34 cellular contexts compared by ENCODE assay signal in genomic region chr5:42617411-42617810, GRCh38.
"Had no signal": no experiment of that assay in that cellular context is flagged by ENCODE, and none has a peak within 500 bp of the region (broad histone marks: within the 10 kb centered on the region; RNA-seq: fewer than 3 reads in every experiment).

No MANE protein-coding gene starts in this region.

- DNase-seq: activated B cell treated with CpG ODN at 0.5 μM for 24 hours; activated CD4-positive, alpha-beta memory T cell treated with anti-CD3 and anti-CD28 coated beads for 36 hours; activated CD4-positive, alpha-beta T cell treated with anti-CD3 and anti-CD28 coated beads for 4 hours; activated CD4-positive, alpha-beta T cell treated with anti-CD3 and anti-CD28 coated beads, Interleukin-2, amount 10 ng/mL, durations not matched to agents 24 days and 14 days; activated CD4-positive, alpha-beta T cell treated with anti-CD3 and anti-CD28 coated beads, Interleukin-2, amount 50 U/mL, for 1 hour; activated CD4-positive, alpha-beta T cell treated with anti-CD3 and anti-CD28 coated beads, Interleukin-2, amount 50 U/mL, for 4 hours; activated CD4-positive, CD25-positive, alpha-beta regulatory T cell treated with anti-CD3 and anti-CD28 coated beads, Interleukin-2, amount 50 U/mL, for 72 hours; activated CD8-positive, alpha-beta memory T cell treated with anti-CD3 and anti-CD28 coated beads, Interleukin-2, amount 50 U/mL, for 4 hours; activated CD8-positive, alpha-beta T cell treated with anti-CD3 and anti-CD28 coated beads for 36 hours; activated effector memory CD4-positive, alpha-beta T cell treated with anti-CD3 and anti-CD28 coated beads, Interleukin-2, amount 50 U/mL, for 16 hours; activated gamma-delta T cell treated with Interleukin-2 at 50 U/mL for 16 hours; activated naive CD4-positive, alpha-beta T cell; activated naive CD4-positive, alpha-beta T cell treated with anti-CD3 and anti-CD28 coated beads for 36 hours; activated naive CD4-positive, alpha-beta T cell treated with anti-CD3 and anti-CD28 coated beads, Interleukin-2, amount 50 U/mL, for 16 hours; activated naive CD8-positive, alpha-beta T cell treated with anti-CD3 and anti-CD28 coated beads for 36 hours; activated T-cell treated with anti-CD3 and anti-CD28 coated beads for 4 hours; activated T-cell treated with anti-CD3 and anti-CD28 coated beads, Interleukin-2, amount 50 U/mL, for 1 hour; activated T-cell treated with anti-CD3 and anti-CD28 coated beads, Interleukin-2, amount 50 U/mL, for 4 hours; activated T-cell treated with anti-CD3 and anti-CD28 coated beads, Interleukin-2, amount 50 U/mL, for 72 hours; adrenal gland; amniotic stem cell; aorta; body of pancreas; brain microvascular endothelial cell; central memory CD4-positive, alpha-beta T cell; T-helper 2 cell; T-helper 9 cell had no signal

- H3K9me3 Mint-ChIP-seq: activated B cell treated with CpG ODN at 0.5 μM for 24 hours; activated CD4-positive, alpha-beta memory T cell treated with anti-CD3 and anti-CD28 coated beads for 36 hours; activated CD4-positive, alpha-beta T cell treated with anti-CD3 and anti-CD28 coated beads, Interleukin-2, amount 10 ng/mL, durations not matched to agents 24 days and 14 days; activated CD8-positive, alpha-beta T cell treated with anti-CD3 and anti-CD28 coated beads for 36 hours; activated naive CD4-positive, alpha-beta T cell treated with anti-CD3 and anti-CD28 coated beads for 36 hours; activated naive CD4-positive, alpha-beta T cell treated with anti-CD3 and anti-CD28 coated beads, Interleukin-2, amount 50 U/mL, for 72 hours; activated naive CD8-positive, alpha-beta T cell treated with anti-CD3 and anti-CD28 coated beads for 36 hours; activated T-cell treated with anti-CD3 and anti-CD28 coated beads, Interleukin-2, amount 50 U/mL, for 4 hours; activated T-cell treated with anti-CD3 and anti-CD28 coated beads, Interleukin-2, amount 50 U/mL, for 72 hours; activated T-helper 1 cell treated with anti-CD3 and anti-CD28 coated beads, Interleukin-12 subunit alpha, Interleukin-12 subunit beta, Interleukin-2, Interleukin-4 antibody, amounts not matched to agents 30 ng/mL and 10 ng/mL and 1 ng/mL, durations not matched to agents 14 hours and 24 hours and 36 hours; activated T-helper 17 cell treated with anti-CD3 and anti-CD28 coated beads, Interleukin-2, amount 50 U/mL, for 72 hours; T-helper 1 cell treated with Interleukin-12 subunit alpha and Interleukin-12 subunit beta and Interleukin-4 antibody, amounts not matched to agents 30 μg/mL and 1 μg/mL, for 36 hours; T-helper 2 cell treated with Interferon-gamma antibody and Interleukin-4, amounts not matched to agents 5 μg/mL and 100 μg/mL, for 36 hours had no signal

- H3K27ac Mint-ChIP-seq: activated B cell treated with CpG ODN at 0.5 μM for 24 hours; activated CD4-positive, alpha-beta memory T cell treated with anti-CD3 and anti-CD28 coated beads for 36 hours; activated CD4-positive, alpha-beta T cell treated with anti-CD3 and anti-CD28 coated beads, Interleukin-2, amount 10 ng/mL, durations not matched to agents 24 days and 14 days; activated CD8-positive, alpha-beta T cell treated with anti-CD3 and anti-CD28 coated beads for 36 hours; activated naive CD4-positive, alpha-beta T cell treated with anti-CD3 and anti-CD28 coated beads for 36 hours; activated naive CD4-positive, alpha-beta T cell treated with anti-CD3 and anti-CD28 coated beads, Interleukin-2, amount 50 U/mL, for 72 hours; activated naive CD8-positive, alpha-beta T cell treated with anti-CD3 and anti-CD28 coated beads for 36 hours; activated T-cell treated with anti-CD3 and anti-CD28 coated beads, Interleukin-2, amount 50 U/mL, for 72 hours; activated T-helper 1 cell treated with anti-CD3 and anti-CD28 coated beads, Interleukin-12 subunit alpha, Interleukin-12 subunit beta, Interleukin-2, Interleukin-4 antibody, amounts not matched to agents 30 ng/mL and 10 ng/mL and 1 ng/mL, durations not matched to agents 14 hours and 24 hours and 36 hours; activated T-helper 17 cell treated with anti-CD3 and anti-CD28 coated beads, Interleukin-2, amount 50 U/mL, for 72 hours; T-helper 1 cell treated with Interleukin-12 subunit alpha and Interleukin-12 subunit beta and Interleukin-4 antibody, amounts not matched to agents 30 μg/mL and 1 μg/mL, for 36 hours; T-helper 2 cell treated with Interferon-gamma antibody and Interleukin-4, amounts not matched to agents 5 μg/mL and 100 μg/mL, for 36 hours had no signal

- H3K4me1 Mint-ChIP-seq: activated CD4-positive, alpha-beta T cell treated with anti-CD3 and anti-CD28 coated beads, Interleukin-2, amount 10 ng/mL, durations not matched to agents 24 days and 14 days; activated naive CD8-positive, alpha-beta T cell treated with anti-CD3 and anti-CD28 coated beads for 36 hours; activated T-helper 17 cell treated with anti-CD3 and anti-CD28 coated beads, Interleukin-2, amount 50 U/mL, for 72 hours had no signal

- H3K36me3 Mint-ChIP-seq: activated CD4-positive, alpha-beta memory T cell treated with anti-CD3 and anti-CD28 coated beads for 36 hours; activated naive CD4-positive, alpha-beta T cell treated with anti-CD3 and anti-CD28 coated beads, Interleukin-2, amount 50 U/mL, for 72 hours; activated naive CD8-positive, alpha-beta T cell treated with anti-CD3 and anti-CD28 coated beads for 36 hours had no signal

- ATAC-seq: activated CD8-positive, alpha-beta T cell treated with anti-CD3 and anti-CD28 coated beads for 36 hours; activated naive CD4-positive, alpha-beta T cell treated with anti-CD3 and anti-CD28 coated beads, Interleukin-2, amount 50 U/mL, for 72 hours; activated T-cell treated with anti-CD3 and anti-CD28 coated beads, Interleukin-2, amount 50 U/mL, for 4 hours; activated T-cell treated with anti-CD3 and anti-CD28 coated beads, Interleukin-2, amount 50 U/mL, for 72 hours; activated T-helper 17 cell treated with anti-CD3 and anti-CD28 coated beads, Interleukin-2, amount 50 U/mL, for 72 hours; body of pancreas had no signal

- H3K4me3 Mint-ChIP-seq: activated B cell treated with CpG ODN at 0.5 μM for 24 hours; activated CD4-positive, alpha-beta memory T cell treated with anti-CD3 and anti-CD28 coated beads for 36 hours; activated CD4-positive, alpha-beta T cell treated with anti-CD3 and anti-CD28 coated beads, Interleukin-2, amount 10 ng/mL, durations not matched to agents 24 days and 14 days; activated CD8-positive, alpha-beta T cell treated with anti-CD3 and anti-CD28 coated beads for 36 hours; activated naive CD4-positive, alpha-beta T cell treated with anti-CD3 and anti-CD28 coated beads for 36 hours; activated naive CD8-positive, alpha-beta T cell treated with anti-CD3 and anti-CD28 coated beads for 36 hours; activated T-cell treated with anti-CD3 and anti-CD28 coated beads, Interleukin-2, amount 50 U/mL, for 4 hours; activated T-cell treated with anti-CD3 and anti-CD28 coated beads, Interleukin-2, amount 50 U/mL, for 72 hours; activated T-helper 1 cell treated with anti-CD3 and anti-CD28 coated beads, Interleukin-12 subunit alpha, Interleukin-12 subunit beta, Interleukin-2, Interleukin-4 antibody, amounts not matched to agents 30 ng/mL and 10 ng/mL and 1 ng/mL, durations not matched to agents 14 hours and 24 hours and 36 hours; activated T-helper 17 cell treated with anti-CD3 and anti-CD28 coated beads, Interleukin-2, amount 50 U/mL, for 72 hours; T-helper 1 cell treated with Interleukin-12 subunit alpha and Interleukin-12 subunit beta and Interleukin-4 antibody, amounts not matched to agents 30 μg/mL and 1 μg/mL, for 36 hours; T-helper 2 cell treated with Interferon-gamma antibody and Interleukin-4, amounts not matched to agents 5 μg/mL and 100 μg/mL, for 36 hours had no signal

- FAIRE-seq: astrocyte, TTC549 had no signal
